ENCODE assay signal across 20 cellular contexts in the genomic region with DNA sequence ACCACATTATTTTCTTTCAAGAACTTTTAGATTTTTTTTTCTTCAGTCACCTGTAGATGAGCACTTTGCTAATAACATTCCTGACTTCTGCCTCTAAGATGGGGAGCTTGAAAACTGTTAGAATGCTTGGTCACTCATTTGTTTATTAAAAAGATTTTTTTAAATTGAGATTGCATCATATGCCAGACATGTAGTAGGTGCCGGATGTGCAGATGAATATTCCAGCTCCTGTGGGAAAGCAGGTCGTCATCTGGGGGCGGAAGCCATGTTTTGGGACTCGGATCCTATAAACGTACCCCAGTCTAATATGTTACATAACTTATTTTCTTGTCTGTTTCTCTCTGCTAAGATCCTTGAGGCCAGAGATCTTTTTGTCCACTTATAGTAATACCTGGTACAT.
"Had no signal": no experiment of that assay in that cellular context is flagged by ENCODE, and none has a peak within 500 bp of the region (broad histone marks: within the 10 kb centered on the region; RNA-seq: fewer than 3 reads in every experiment).

No MANE protein-coding gene starts in this region.

- H3K4me1 Mint-ChIP-seq: activated naive CD4-positive, alpha-beta T cell treated with anti-CD3 and anti-CD28 coated beads, Interleukin-2, amount 50 U/mL, for 24 hours; central memory CD8-positive, alpha-beta T cell had no signal

- H3K9me3 Mint-ChIP-seq: activated naive CD4-positive, alpha-beta T cell treated with anti-CD3 and anti-CD28 coated beads, Interleukin-2, amount 50 U/mL, for 24 hours; central memory CD8-positive, alpha-beta T cell; immature natural killer cell; T-helper 1 cell treated with Interleukin-12 subunit alpha and Interleukin-12 subunit beta and Interleukin-4 antibody, amounts not matched to agents 30 μg/mL and 1 μg/mL, for 36 hours had no signal

- H3K27ac Mint-ChIP-seq: activated naive CD4-positive, alpha-beta T cell treated with anti-CD3 and anti-CD28 coated beads, Interleukin-2, amount 50 U/mL, for 24 hours; neural progenitor cell; T-helper 1 cell treated with Interleukin-12 subunit alpha and Interleukin-12 subunit beta and Interleukin-4 antibody, amounts not matched to agents 30 μg/mL and 1 μg/mL, for 36 hours; WTC11 had no signal

- H3K4me3 Mint-ChIP-seq: activated naive CD4-positive, alpha-beta T cell treated with anti-CD3 and anti-CD28 coated beads, Interleukin-2, amount 50 U/mL, for 24 hours; central memory CD8-positive, alpha-beta T cell; immature natural killer cell; neural progenitor cell; T-helper 1 cell treated with Interleukin-12 subunit alpha and Interleukin-12 subunit beta and Interleukin-4 antibody, amounts not matched to agents 30 μg/mL and 1 μg/mL, for 36 hours; WTC11 had no signal

- H3K27me3 Mint-ChIP-seq: activated naive CD4-positive, alpha-beta T cell treated with anti-CD3 and anti-CD28 coated beads, Interleukin-2, amount 50 U/mL, for 24 hours; central memory CD8-positive, alpha-beta T cell had no signal

- DNase-seq: activated gamma-delta T cell treated with Interleukin-2 at 50 U/mL for 16 hours; activated T-cell treated with anti-CD3 and anti-CD28 coated beads, Interleukin-2, amount 50 U/mL, for 1 hour; esophagus squamous epithelium; glutamatergic neuron; immature natural killer cell; kidney glomerular epithelial cell; left ventricle myocardium superior; mammary epithelial cell; ovary; right cardiac atrium; stimulated activated CD4-positive, alpha-beta T cell treated with anti-CD3 and anti-CD28 coated beads, Interleukin-12 subunit alpha, Interleukin-12 subunit beta, amount 100 ng/mL, for 4 hours; stimulated activated CD4-positive, alpha-beta T cell treated with anti-CD3 and anti-CD28 coated beads, Interleukin-4, amount 100 ng/mL, for 4 hours; stimulated activated naive CD8-positive, alpha-beta T cell treated with anti-CD3 and anti-CD28 coated beads, Interleukin-15, Interleukin-2, amounts not matched to agents 100 U/mL and 50 U/mL, for 24 hours; T1000; upper lobe of right lung had no signal
